In the genomic region with DNA sequence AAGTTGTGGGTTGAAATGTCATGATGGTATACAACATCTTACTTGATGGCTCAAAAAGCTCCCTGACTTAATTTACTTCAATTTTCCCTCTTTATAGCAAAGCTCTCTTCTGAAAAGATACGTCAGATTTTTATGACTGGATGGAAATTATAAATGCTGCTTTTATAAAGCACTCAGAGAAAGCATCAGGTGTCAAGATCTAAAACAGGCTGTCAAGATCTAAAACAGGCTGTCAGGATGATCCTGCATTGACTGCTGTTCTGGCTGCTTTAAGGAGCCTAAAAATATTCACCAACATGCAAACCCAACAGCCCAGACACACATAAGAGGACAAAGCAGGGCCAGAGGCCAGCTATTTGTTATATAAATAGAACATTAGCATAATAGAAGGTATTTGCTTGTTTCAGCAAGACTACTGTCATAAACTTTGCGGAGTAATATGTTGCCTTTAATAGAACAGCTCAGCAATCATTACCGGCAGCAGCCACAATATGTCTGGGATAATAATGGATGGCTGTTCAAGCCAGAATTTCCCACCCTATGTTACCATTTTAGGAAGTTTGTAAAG, we compare ENCODE assay signal across 16 cellular contexts.
"Had no signal": no experiment of that assay in that cellular context is flagged by ENCODE, and none has a peak within 500 bp of the region (broad histone marks: within the 10 kb centered on the region; RNA-seq: fewer than 3 reads in every experiment).

No MANE protein-coding gene starts in this region.

- H3K9me3 ChIP-seq: right lobe of liver, suprapubic skin had no signal

- H3K27ac ChIP-seq: right lobe of liver, spleen, suprapubic skin had no signal

- H3K4me1 ChIP-seq: right lobe of liver, spleen, suprapubic skin had no signal

- H3K27me3 ChIP-seq: right lobe of liver, spleen, suprapubic skin had no signal

- H3K4me3 ChIP-seq: mucosa of descending colon, right lobe of liver, spleen, suprapubic skin had no signal

- H3K36me3 ChIP-seq: right lobe of liver, spleen, suprapubic skin had no signal

- DNase-seq: activated B cell treated with CpG ODN at 0.5 μM for 24 hours; activated CD4-positive, alpha-beta T cell treated with anti-CD3 and anti-CD28 coated beads for 48 hours; activated CD8-positive, alpha-beta T cell treated with anti-CD3 and anti-CD28 coated beads for 36 hours; activated effector memory CD4-positive, alpha-beta T cell treated with Interleukin-2 at 50 U/mL for 16 hours; activated naive CD4-positive, alpha-beta T cell treated with anti-CD3 and anti-CD28 coated beads, Interleukin-2, amount 50 U/mL, for 16 hours; activated T-cell treated with anti-CD3 and anti-CD28 coated beads, Interleukin-2, amount 50 U/mL, for 4 hours; islet precursor cell; mucosa of descending colon; natural killer cell; nucleus accumbens; posterior cingulate gyrus; right lobe of liver; spleen; trophoblast cell had no signal

- ATAC-seq: activated CD8-positive, alpha-beta T cell treated with anti-CD3 and anti-CD28 coated beads for 36 hours; activated T-cell treated with anti-CD3 and anti-CD28 coated beads, Interleukin-2, amount 50 U/mL, for 4 hours; left lobe of liver; mucosa of descending colon; natural killer cell; right lobe of liver had no signal
